27 cellular contexts compared by ENCODE assay signal in the genomic region with DNA sequence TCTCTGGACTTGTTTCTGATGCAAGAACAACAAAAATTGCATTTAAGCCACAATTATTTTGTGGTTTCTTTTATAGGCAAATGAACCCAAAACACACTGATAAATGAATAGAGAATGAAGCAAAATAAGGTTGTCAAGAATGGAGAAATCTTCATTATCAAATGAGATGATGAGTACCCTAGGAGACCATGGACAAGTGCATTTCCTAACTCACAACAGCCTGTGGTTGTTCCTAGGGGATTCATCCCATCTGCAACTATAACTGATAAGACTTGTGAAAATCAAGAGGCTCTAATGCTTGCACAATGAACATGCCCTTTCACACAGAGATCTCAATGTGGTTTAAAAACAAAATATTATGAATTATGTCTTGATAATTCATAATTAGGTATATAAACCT.
"Had no signal": no experiment of that assay in that cellular context is flagged by ENCODE, and none has a peak within 500 bp of the region (broad histone marks: within the 10 kb centered on the region; RNA-seq: fewer than 3 reads in every experiment).

No MANE protein-coding gene starts in this region.

- H3K4me3 ChIP-seq: esophagus muscularis mucosa, gastroesophageal sphincter, lung, ovary, sigmoid colon, smooth muscle cell, stomach, tibial artery, upper lobe of right lung had no signal

- H3K9me3 ChIP-seq: esophagus muscularis mucosa, gastroesophageal sphincter, ovary, sigmoid colon, stomach, tibial artery, upper lobe of right lung had no signal

- H3K36me3 ChIP-seq: esophagus muscularis mucosa, gastroesophageal sphincter, ovary, sigmoid colon, stomach, tibial artery, upper lobe of right lung had no signal

- H3K4me2 ChIP-seq: smooth muscle cell had no signal

- H3K27ac ChIP-seq: esophagus muscularis mucosa, gastroesophageal sphincter, ovary, sigmoid colon, stomach, tibial artery, upper lobe of right lung had no signal

- ATAC-seq: activated naive CD8-positive, alpha-beta T cell treated with anti-CD3 and anti-CD28 coated beads, Interleukin-2, amount 50 U/mL, for 24 hours; gastroesophageal sphincter; stimulated activated memory B cell treated with anti-CD40 and anti-IgM and Interleukin-4, amounts not matched to agents 10 μg/mL and 1 μg/mL and 100 μg/mL, for 72 hours; upper lobe of right lung had no signal

- DNase-seq: activated CD4-positive, alpha-beta memory T cell treated with anti-CD3 and anti-CD28 coated beads, Interleukin-2, amount 10 ng/mL, durations not matched to agents 7 days and 5 days; activated CD4-positive, alpha-beta T cell treated with anti-CD3 and anti-CD28 coated beads for 1 hour; activated CD4-positive, alpha-beta T cell treated with anti-CD3 and anti-CD28 coated beads, Interleukin-2, amount 10 ng/mL, durations not matched to agents 7 days and 5 days; activated CD8-positive, alpha-beta memory T cell treated with anti-CD3 and anti-CD28 coated beads, Interleukin-2, amount 50 U/mL, for 48 hours; activated naive CD8-positive, alpha-beta T cell treated with anti-CD3 and anti-CD28 coated beads, Interleukin-2, amount 50 U/mL, for 24 hours; activated T-cell treated with anti-CD3 and anti-CD28 coated beads, Interleukin-2, amount 50 U/mL, for 24 hours; dermis blood vessel endothelial cell; effector CD4-positive, alpha-beta T cell; hippocampal formation; kidney; naive B cell; nephron progenitor cell; ovary; sigmoid colon; stimulated activated CD4-positive, alpha-beta T cell treated with anti-CD3 and anti-CD28 coated beads, Interleukin-1b, Interleukin-23, amount 100 ng/mL, for 48 hours; stimulated activated CD4-positive, alpha-beta T cell treated with anti-CD3 and anti-CD28 coated beads, Interleukin-4, amount 100 ng/mL, for 4 hours; stimulated activated CD8-positive, alpha-beta memory T cell treated with anti-CD3 and anti-CD28 coated beads, Interleukin-4, amount 100 ng/mL, for 48 hours; stomach; T-helper 2 cell; tibial artery; upper lobe of right lung had no signal

- FAIRE-seq: bronchial epithelial cell had no signal

- H3K4me1 ChIP-seq: esophagus muscularis mucosa, gastroesophageal sphincter, sigmoid colon, stomach, upper lobe of right lung had no signal

- H3K27me3 ChIP-seq: esophagus muscularis mucosa, gastroesophageal sphincter, ovary, sigmoid colon, stomach, tibial artery, upper lobe of right lung had no signal
